10 cellular contexts compared by ENCODE assay signal in genomic region chr2:204871246-204871953, GRCh38.
A peak's percentile ranks its signal among the peaks of the same experiment; 100 is the strongest.
DNase-seq lines count a peak whose midpoint lies in the region; ATAC-seq and TF ChIP-seq lines count a peak whose summit lies in the region.
"Had no signal": no experiment of that assay in that cellular context is flagged by ENCODE, and none has a peak within 500 bp of the region (broad histone marks: within the 10 kb centered on the region; RNA-seq: fewer than 3 reads in every experiment).

No MANE protein-coding gene starts in this region.

- H3K9me3 ChIP-seq in prostate gland (no peaks in the 10 kb centered on the region), thyroid gland (no peaks in the 10 kb centered on the region)
- H3K9me3 ChIP-seq: BLaER1 had no signal

- H3K4me3 ChIP-seq in cardiac fibroblast (replicated peaks in 1 of 2; ENCODE audit: low read depth in 2 of 2, low read length in 2 of 2) (no peak overlapping the region), prostate gland (no peak overlapping the region), thyroid gland (replicated peaks in 1 of 3) (no peak overlapping the region)
- H3K4me3 ChIP-seq: BLaER1, skin epidermis had no signal

- H3K4me1 ChIP-seq in prostate gland (replicated peaks) (no peaks in the 10 kb centered on the region), thyroid gland (peaks cover 12 to 17% of the 10 kb centered on the region in 2 donors)
- H3K4me1 ChIP-seq: BLaER1 had no signal

- TF ChIP-seq CTCF in cardiac fibroblast (IDR thresholded peaks at IDR 0.05; ENCODE audit: low read depth, low read length) (peak; percentile 33), prostate gland (IDR thresholded peaks at IDR 0.05) (peak in 2 of 4 experiments; percentile 18 to 30), thyroid gland (IDR thresholded peaks at IDR 0.05) (peak in 3 of 6 experiments; percentile 33 to 47 (median 39))

- H3K36me3 ChIP-seq in prostate gland: no peaks in the 10 kb centered on the region
- H3K36me3 ChIP-seq in thyroid gland: no peaks in the 10 kb centered on the region
- H3K36me3 ChIP-seq: BLaER1 had no signal

- WGBS in prostate gland: 85% methylated on average over 1 of the region's 1 CpG
- 74 to 82% methylated on average over 1 of the region's 1 CpG for WGBS in thyroid gland, 2 donors

- H3K27ac ChIP-seq in prostate gland (no peak overlapping the region), thyroid gland (no peak overlapping the region)
- H3K27ac ChIP-seq: BLaER1, skin epidermis had no signal

- no peaks in the 10 kb centered on the region for H3K27me3 ChIP-seq in prostate gland (replicated peaks; ENCODE audit: insufficient read depth)
- no peaks in the 10 kb centered on the region for H3K27me3 ChIP-seq in thyroid gland
- H3K27me3 ChIP-seq: BLaER1 had no signal

- DNase-seq in NCI-H1092 treated with DMSO at 0.1 percent for 48 hours (lab: John Stamatoyannopoulos, UW): peak; percentile 25
- DNase-seq in NCI-H1092 (lab: John Stamatoyannopoulos, UW): no peak
- peak; percentile 22 for DNase-seq in NCI-H2171 (lab: John Stamatoyannopoulos, UW)
- DNase-seq in cardiac fibroblast (ENCODE audit: low read depth in 2 of 2): peak; percentile 69 to 75
- DNase-seq in middle frontal gyrus (ENCODE audit: extremely low spot score, low spot score): peak; percentile 38
- no peak for DNase-seq in prostate gland (ENCODE audit: low spot score)
- no peak for DNase-seq in thyroid gland

- intact Hi-C loops in prostate gland (cut with DNase I): loop anchor here (10.0 kb wide), 1 partner anchor 803 kb away; no protein-coding TSS in a partner anchor
- intact Hi-C loops in thyroid gland (cut with DNase I): no loop called here

- ATAC-seq in HG03045 (IDR thresholded peaks at IDR 0.05; ENCODE audit: unreplicated experiment): no peak

- TF ChIP-seq POLR2A in prostate gland (IDR thresholded peaks at IDR 0.05): no peak
- TF ChIP-seq POLR2A in thyroid gland (IDR thresholded peaks at IDR 0.05): no peak

Comparison
In these comparisons a context has a peak if more than half of its experiments do, and no peak if none do; other contexts are left out.
1. DNase-seq: peak in NCI-H1092 treated with DMSO at 0.1 percent for 48 hours (single experiment), NCI-H2171 (single experiment), cardiac fibroblast (2 of 2) and middle frontal gyrus (single experiment); none in NCI-H1092 (single experiment), prostate gland (single experiment) and thyroid gland (0 of 2).